ENCODE assay signal across 20 cellular contexts in genomic region chr13:34555988-34556387, GRCh38.
DNase-seq lines count a peak whose midpoint lies in the region; ATAC-seq, FAIRE-seq and TF ChIP-seq lines count a peak whose summit lies in the region.
"Had no signal": no experiment of that assay in that cellular context is flagged by ENCODE, and none has a peak within 500 bp of the region (broad histone marks: within the 10 kb centered on the region; RNA-seq: fewer than 3 reads in every experiment).

No MANE protein-coding gene starts in this region.

- H2AFZ ChIP-seq in astrocyte (ENCODE audit: low read depth, low read length), result no peak overlapping the region

- no peaks in the 10 kb centered on the region for H4K20me1 ChIP-seq in astrocyte (ENCODE audit: insufficient read depth, low read length)

- H3K4me1 Mint-ChIP-seq in astrocyte (ENCODE audit: low read depth, unreplicated experiment) (peaks cover 13% of the 10 kb centered on the region), mesothelial cell of epicardium (peaks cover 7% of the 10 kb centered on the region), T-helper 17 cell (no peaks in the 10 kb centered on the region)
- H3K4me1 Mint-ChIP-seq: CD14-positive monocyte had no signal

- H3K9me3 Mint-ChIP-seq in astrocyte (ENCODE audit: unreplicated experiment), result no peaks in the 10 kb centered on the region
- H3K9me3 Mint-ChIP-seq in mesothelial cell of epicardium, result no peaks in the 10 kb centered on the region

- H3K4me3 ChIP-seq in left ventricle myocardium inferior, result no peak overlapping the region
- H3K4me3 ChIP-seq in astrocyte (ENCODE audit: insufficient read depth, low read depth, low read length), result no peak overlapping the region

- H3K4me1 ChIP-seq in left ventricle myocardium inferior (peaks cover 4% of the 10 kb centered on the region), astrocyte (ENCODE audit: insufficient read depth, low read length) (no peaks in the 10 kb centered on the region)

- no peak overlapping the region for H3K4me3 Mint-ChIP-seq in astrocyte (ENCODE audit: unreplicated experiment)
- no peak overlapping the region for H3K4me3 Mint-ChIP-seq in mesothelial cell of epicardium
- H3K4me3 Mint-ChIP-seq in T-helper 17 cell, result no peak overlapping the region
- H3K4me3 Mint-ChIP-seq: CD14-positive monocyte had no signal

- H3K4me2 ChIP-seq in astrocyte (ENCODE audit: low read length), result no peak overlapping the region
- H3K4me2 ChIP-seq: SK-N-SH had no signal

- FAIRE-seq in astrocyte (lab: Jason Lieb, UNC), result no peak

- H3K36me3 Mint-ChIP-seq in astrocyte (ENCODE audit: low read depth, unreplicated experiment) (no peaks in the 10 kb centered on the region), mesothelial cell of epicardium (no peaks in the 10 kb centered on the region), T-helper 17 cell (ENCODE audit: low read depth) (no peaks in the 10 kb centered on the region)
- H3K36me3 Mint-ChIP-seq: CD14-positive monocyte had no signal

- H3K9me3 ChIP-seq in left ventricle myocardium inferior (replicated peaks) (no peaks in the 10 kb centered on the region), astrocyte (ENCODE audit: insufficient read depth, low read depth, low read length) (no peaks in the 10 kb centered on the region), T-helper 17 cell (ENCODE audit: control insufficient read depth, low read length, poor library complexity, severe bottlenecking) (no peaks in the 10 kb centered on the region)
- H3K9me3 ChIP-seq: SK-N-SH had no signal

- TF ChIP-seq CTCF in left ventricle myocardium inferior (IDR thresholded peaks at IDR 0.05; ENCODE audit: borderline replicate concordance) (no peak), astrocyte (IDR thresholded peaks at IDR 0.05; ENCODE audit: insufficient read depth, low read depth, low read length) (no peak), mesothelial cell of epicardium (IDR thresholded peaks at IDR 0.05; ENCODE audit: unreplicated experiment) (no peak)

- H3K27ac ChIP-seq in left ventricle myocardium inferior (replicated peaks) (peak overlapping the region; percentile 9), astrocyte (ENCODE audit: low read depth, low read length) (no peak overlapping the region)

- ATAC-seq in GM19324 (IDR thresholded peaks at IDR 0.05; ENCODE audit: low FRiP score, unreplicated experiment) (no peak), HG03025 (IDR thresholded peaks at IDR 0.05; ENCODE audit: low FRiP score, unreplicated experiment) (no peak), T-helper 17 cell (no peak)

- intact Hi-C loops in left ventricle myocardium inferior (cut with micrococcal nuclease) (no loop called here), cardiac septum (cut with DNase I) (no loop called here)

- no peak overlapping the region for H3K9ac ChIP-seq in astrocyte (ENCODE audit: low read length)
- H3K9ac ChIP-seq: SK-N-SH had no signal

- H3K27me3 ChIP-seq in left ventricle myocardium inferior (ENCODE audit: low read depth) (no peaks in the 10 kb centered on the region), astrocyte (ENCODE audit: insufficient read depth, low read length) (peaks cover 3% of the 10 kb centered on the region)

- H3K27ac Mint-ChIP-seq in astrocyte (ENCODE audit: unreplicated experiment) (no peak overlapping the region), mesothelial cell of epicardium (peak overlapping the region; percentile 9), T-helper 17 cell (no peak overlapping the region)

- H3K36me3 ChIP-seq in left ventricle myocardium inferior (no peaks in the 10 kb centered on the region), astrocyte (ENCODE audit: insufficient read depth, low read length) (no peaks in the 10 kb centered on the region)

- H3K27me3 Mint-ChIP-seq in astrocyte (ENCODE audit: low read depth, unreplicated experiment), result no peaks in the 10 kb centered on the region
- no peaks in the 10 kb centered on the region for H3K27me3 Mint-ChIP-seq in mesothelial cell of epicardium (ENCODE audit: low read depth)
- H3K27me3 Mint-ChIP-seq in T-helper 17 cell, result no peaks in the 10 kb centered on the region

- H3K79me2 ChIP-seq in astrocyte (ENCODE audit: insufficient read depth, low read length), result no peaks in the 10 kb centered on the region

- DNase-seq in left ventricle myocardium inferior (no peak), cardiac septum (ENCODE audit: low spot score) (no peak), astrocyte (ENCODE audit: low read depth) (peak; percentile 20), mesothelial cell of epicardium (ENCODE audit: low spot score in 2 of 2, unreplicated experiment in 2 of 2) (no peak), T-helper 17 cell (no peak)
- DNase-seq in activated effector memory CD4-positive, alpha-beta T cell treated with anti-CD3 and anti-CD28 coated beads, Interleukin-2, amount 50 U/mL, for 16 hours, result no peak
- DNase-seq: Calu3; DMS53; HCEC 1CT; IMR-90; Karpas-422; NCI-H1105 treated with DMSO at 0.1 percent for 48 hours; NCI-H1694 treated with DMSO at 0.1 percent for 48 hours; NCI-H2171 treated with DMSO at 0.1 percent for 48 hours; NCI-H446 treated with DMSO at 0.1 percent for 48 hours; NK-92 treated with Interleukin-12 subunit alpha and Interleukin-12 subunit beta, amount 100 ng/mL, for 24 hours; SK-N-SH had no signal
